In the genomic region with DNA sequence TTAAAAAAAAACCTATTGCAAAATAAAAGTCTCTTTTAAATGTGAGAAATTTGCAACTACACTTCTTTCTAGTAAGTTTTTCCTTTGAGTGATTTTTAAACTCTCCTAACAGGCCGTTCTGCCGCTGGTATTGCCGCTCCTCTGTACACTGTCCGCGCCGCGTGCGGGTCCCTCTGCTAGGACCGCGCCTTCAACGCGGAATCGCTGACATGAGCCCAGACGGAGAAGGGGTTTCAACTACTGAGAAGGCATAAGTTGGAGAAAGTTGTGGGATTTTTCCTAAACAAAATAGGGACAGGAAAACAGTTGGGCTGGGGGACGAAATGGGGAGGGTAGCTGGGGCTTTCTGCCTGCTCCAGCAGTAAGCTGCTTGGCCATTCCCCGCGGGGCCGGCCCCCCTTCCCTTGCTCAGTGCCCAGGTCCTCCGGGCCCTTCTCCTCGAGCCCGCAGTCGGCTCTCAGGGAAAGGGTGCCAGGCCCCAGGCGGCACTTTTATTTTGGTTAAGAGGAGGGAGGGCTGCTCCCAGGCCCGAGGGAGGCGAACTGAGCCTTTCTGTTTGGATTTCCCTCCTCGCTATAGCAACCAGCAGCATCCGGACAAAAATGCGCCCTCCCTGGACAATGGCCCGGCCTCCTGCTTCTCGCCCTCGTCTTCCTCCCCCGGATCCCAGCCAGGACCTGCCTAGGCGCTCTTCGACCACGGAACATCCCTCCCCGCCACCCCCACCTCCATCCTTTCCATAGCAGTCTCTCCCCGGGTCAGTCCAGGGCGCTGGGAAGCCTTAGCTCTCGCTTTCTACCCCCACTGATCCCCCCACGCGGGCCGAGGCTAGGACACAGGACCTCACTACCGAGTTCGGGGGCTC, we compare ENCODE assay signal across 15 cellular contexts. TPM values are rescaled to one million over a fixed set of nuclear protein-coding genes. Genes with fewer than 3 reads are reported as not detected.
DNase-seq lines count a peak whose midpoint lies in the region; TF ChIP-seq lines count a peak whose summit lies in the region.
"Had no signal": no experiment of that assay in that cellular context is flagged by ENCODE, and none has a peak within 500 bp of the region (broad histone marks: within the 10 kb centered on the region; RNA-seq: fewer than 3 reads in every experiment).

No MANE protein-coding gene starts in this region.

- H3K4me3 Mint-ChIP-seq in glutamatergic neuron (ENCODE audit: unreplicated experiment) = peak overlapping the region; percentile 74
- no peak overlapping the region for H3K4me3 Mint-ChIP-seq in osteocyte (ENCODE audit: unreplicated experiment)
- H3K4me3 Mint-ChIP-seq: T-helper 17 cell had no signal

- DNase-seq in GM13976 (ENCODE audit: low spot score) (peak; percentile 30), NCI-H69 (lab: John Stamatoyannopoulos, UW) (peak; percentile 19), glutamatergic neuron (peak; percentile 54), occipital lobe (lab: John Stamatoyannopoulos, UW) (peak; percentile 53), RPMI8226 (no peak), osteocyte (ENCODE audit: extremely low spot score, unreplicated experiment) (no peak), erythroblast (lab: John Stamatoyannopoulos, UW) (no peak)
- no peak for DNase-seq in stimulated activated CD8-positive, alpha-beta memory T cell treated with anti-CD3 and anti-CD28 coated beads, Interleukin-4, amount 100 ng/mL, for 48 hours
- DNase-seq: left cardiac atrium, T-helper 17 cell, thyroid gland had no signal

- H3K36me3 Mint-ChIP-seq in glutamatergic neuron (ENCODE audit: unreplicated experiment) = no peaks in the 10 kb centered on the region
- H3K36me3 Mint-ChIP-seq in osteocyte (ENCODE audit: unreplicated experiment) = no peaks in the 10 kb centered on the region
- H3K36me3 Mint-ChIP-seq: IgD-negative memory B cell had no signal

- in situ Hi-C loops in GM13976 (cut with MboI; ENCODE audit: low sequenced_read_pairs, unreplicated experiment) = loop anchor here (25.0 kb wide), 2 partner anchors 285 to 1315 kb away; no protein-coding TSS in a partner anchor

- H3K27ac Mint-ChIP-seq in glutamatergic neuron (ENCODE audit: unreplicated experiment) = no peak overlapping the region
- no peak overlapping the region for H3K27ac Mint-ChIP-seq in osteocyte (ENCODE audit: unreplicated experiment)
- H3K27ac Mint-ChIP-seq: T-helper 17 cell had no signal

- TF ChIP-seq POLR2A in erythroblast (IDR thresholded peaks at IDR 0.05; ENCODE audit: low read length) = no peak

- H3K4me1 Mint-ChIP-seq in glutamatergic neuron (ENCODE audit: low read depth, unreplicated experiment) = peaks cover 37% of the 10 kb centered on the region
- H3K4me1 Mint-ChIP-seq in osteocyte (ENCODE audit: unreplicated experiment) = peaks cover 34% of the 10 kb centered on the region

- no peak for TF ChIP-seq CTCF in GM13976 (IDR thresholded peaks at IDR 0.05; ENCODE audit: borderline replicate concordance, control extremely low read depth, extremely low read depth, insufficient read depth, missing control alignments)
- TF ChIP-seq CTCF in glutamatergic neuron (IDR thresholded peaks at IDR 0.05; ENCODE audit: partially characterized antibody, unreplicated experiment) = no peak
- no peak for TF ChIP-seq CTCF in osteocyte (IDR thresholded peaks at IDR 0.05)

- H3K27me3 Mint-ChIP-seq in glutamatergic neuron (ENCODE audit: unreplicated experiment) (peaks cover 17% of the 10 kb centered on the region), osteocyte (ENCODE audit: unreplicated experiment) (peaks cover 85% of the 10 kb centered on the region)

- H3K9me3 Mint-ChIP-seq in glutamatergic neuron (ENCODE audit: unreplicated experiment) (peaks cover 4% of the 10 kb centered on the region), osteocyte (ENCODE audit: unreplicated experiment) (no peaks in the 10 kb centered on the region)

RNA-seq across cellular contexts. Expression of gene POU3F2, which starts 6.8 kb away (rescaled TPM):
- total RNA-seq in glutamatergic neuron (ENCODE audit: unreplicated experiment) (71.0 TPM), occipital lobe (194 TPM), osteocyte (not detected in 2 replicates)
- total RNA-seq: activated CD8-positive, alpha-beta memory T cell treated with anti-CD3 and anti-CD28 coated beads for 36 hours; aorta; pancreas; T-helper 17 cell; thyroid gland had no signal

Comparison
In these comparisons a context has a peak if more than half of its experiments do, and no peak if none do; other contexts are left out.
1. DNase-seq: peak in GM13976 (single experiment), NCI-H69 (single experiment), glutamatergic neuron (single experiment) and occipital lobe (single experiment); none in stimulated activated CD8-positive, alpha-beta memory T cell treated with anti-CD3 and anti-CD28 coated beads, Interleukin-4, amount 100 ng/mL, for 48 hours (single experiment), RPMI8226 (single experiment), osteocyte (single experiment) and erythroblast (0 of 2).
2. RNA of gene POU3F2, which starts 6.8 kb away (total RNA-seq): 194 TPM in occipital lobe (single experiment) and 71.0 TPM in glutamatergic neuron (single experiment); not detected in osteocyte; every median in the first group is over 10 times any median in the second.